ENCODE assay signal across 1 cellular context in genomic region chr12:113189361-113189760, GRCh38.
TF ChIP-seq lines count a peak whose summit lies in the region.

No MANE protein-coding gene starts in this region.

TF ChIP-seq in GM23338, 12 proteins besides CTCF, POLR2A, EP300 and RAD21:
- no peak for TF ChIP-seq REST (IDR thresholded peaks at IDR 0.05; ENCODE audit: unreplicated experiment)
- no peak for TF ChIP-seq NANOG (IDR thresholded peaks at IDR 0.05; ENCODE audit: borderline replicate concordance)
- no peak for TF ChIP-seq ETS1 (IDR thresholded peaks at IDR 0.05)
- TF ChIP-seq ZNF114 (CRISPR knock-in tag; IDR thresholded peaks at IDR 0.05) = no peak
- TF ChIP-seq CREB1 (CRISPR knock-in tag; IDR thresholded peaks at IDR 0.05; ENCODE audit: low read depth) = no peak
- TF ChIP-seq EZH2 (IDR thresholded peaks at IDR 0.05; ENCODE audit: low read depth, unreplicated experiment) = no peak
